In the genomic region with DNA sequence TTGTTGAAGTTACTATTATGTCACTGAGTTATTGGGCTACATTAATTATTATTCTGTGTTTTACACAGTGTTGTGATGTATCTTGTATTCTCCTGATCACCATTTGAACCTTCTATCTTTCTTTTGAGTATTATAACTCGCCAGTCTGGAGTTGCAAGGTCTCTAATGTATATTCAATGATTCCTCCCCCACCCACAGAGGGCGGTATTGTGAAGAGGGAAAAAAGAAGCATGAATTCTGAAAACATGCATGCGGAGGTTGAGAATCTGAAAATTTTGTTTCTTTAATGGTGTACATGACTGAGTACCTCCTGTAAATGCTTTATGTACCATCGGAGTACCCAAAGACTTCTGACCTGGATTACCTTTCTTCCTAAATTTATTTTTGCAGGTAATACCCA, we compare ENCODE assay signal across 13 cellular contexts.
DNase-seq lines count a peak whose midpoint lies in the region; ATAC-seq, FAIRE-seq and TF ChIP-seq lines count a peak whose summit lies in the region.
"Had no signal": no experiment of that assay in that cellular context is flagged by ENCODE, and none has a peak within 500 bp of the region (broad histone marks: within the 10 kb centered on the region; RNA-seq: fewer than 3 reads in every experiment).

No MANE protein-coding gene starts in this region.

- DNase-seq in activated naive CD4-positive, alpha-beta T cell treated with anti-CD3 and anti-CD28 coated beads, Interleukin-2, amount 10 ng/mL, durations not matched to agents 7 days and 5 days: peak; percentile 21
- DNase-seq in activated naive CD4-positive, alpha-beta T cell (lab: John Stamatoyannopoulos, UW): no peak
- peak; percentile 34 for DNase-seq in MM.1S
- no peak for DNase-seq in bronchial epithelial cell (ENCODE audit: low read depth)
- peak; percentile 25 for DNase-seq in small intestine
- no peak for DNase-seq in activated T-cell treated with anti-CD3 and anti-CD28 coated beads for 4 hours
- DNase-seq in immature natural killer cell: no peak
- DNase-seq: lower lobe of right lung; NCI-H146; occipital lobe; Peyer's patch; stimulated activated CD4-positive, alpha-beta T cell treated with anti-CD3 and anti-CD28 coated beads, Interleukin-15, amount 100 ng/mL, for 24 hours had no signal

- no peak overlapping the region for H2AFZ ChIP-seq in MM.1S (ENCODE audit: low read length)

- TF ChIP-seq CTCF in MM.1S (IDR thresholded peaks at IDR 0.05; ENCODE audit: low read length) (peak; percentile 43), bronchial epithelial cell (IDR thresholded peaks at IDR 0.05; ENCODE audit: insufficient read depth, low read length, severe bottlenecking) (peak; percentile 17)

- H3F3A ChIP-seq in MM.1S (ENCODE audit: insufficient read depth, low read length): no peaks in the 10 kb centered on the region

- H3K9ac ChIP-seq in MM.1S (ENCODE audit: low read length): no peak overlapping the region

- no peak for ATAC-seq in GM21381 (IDR thresholded peaks at IDR 0.05; ENCODE audit: unreplicated experiment)
- ATAC-seq: lower lobe of right lung had no signal

- no peaks in the 10 kb centered on the region for H3K9me3 ChIP-seq in MM.1S (replicated peaks; ENCODE audit: insufficient read depth, low read length)
- H3K9me3 ChIP-seq in small intestine (ENCODE audit: control insufficient read depth, low read depth): no peaks in the 10 kb centered on the region
- H3K9me3 ChIP-seq: lower lobe of right lung, Peyer's patch had no signal

- H4K20me1 ChIP-seq in MM.1S (ENCODE audit: insufficient read depth, low read length): no peaks in the 10 kb centered on the region

- no peaks in the 10 kb centered on the region for H3K9me2 ChIP-seq in MM.1S (replicated peaks; ENCODE audit: insufficient read depth, low read length)

- H3K27ac Mint-ChIP-seq in activated naive CD4-positive, alpha-beta T cell treated with anti-CD3 and anti-CD28 coated beads, Interleukin-2, amount 10 ng/mL, durations not matched to agents 7 days and 5 days: no peak overlapping the region
- H3K27ac Mint-ChIP-seq in immature natural killer cell: no peak overlapping the region

- FAIRE-seq in bronchial epithelial cell (lab: Jason Lieb, UNC) (no peak), small intestine (lab: Jason Lieb, UNC) (no peak)

- 69 to 86% (median 77%) methylated on average over 4 of the region's 4 CpGs for WGBS in small intestine, 3 donors

- H3K27ac ChIP-seq in MM.1S (ENCODE audit: low read length): no peak overlapping the region
- H3K27ac ChIP-seq in small intestine (ENCODE audit: low read depth in 1 of 2, low read length in 1 of 2): no peak overlapping the region
- H3K27ac ChIP-seq: lower lobe of right lung, Peyer's patch had no signal

- H3K27me3 ChIP-seq in MM.1S (replicated peaks; ENCODE audit: insufficient read depth, low read length) (no peaks in the 10 kb centered on the region), bronchial epithelial cell (ENCODE audit: control insufficient read depth, insufficient read depth, low read length) (no peaks in the 10 kb centered on the region), small intestine (ENCODE audit: control insufficient read depth in 2 of 2, insufficient read depth in 2 of 2, low read length in 2 of 2) (no peaks in the 10 kb centered on the region)
- H3K27me3 ChIP-seq: Peyer's patch had no signal

- H3K4me1 ChIP-seq in MM.1S (ENCODE audit: low read length) (no peaks in the 10 kb centered on the region), small intestine (ENCODE audit: control insufficient read depth in 2 of 2, insufficient read depth in 1 of 2, low read depth in 1 of 2, low read length in 1 of 2) (no peaks in the 10 kb centered on the region)
- H3K4me1 ChIP-seq: lower lobe of right lung, Peyer's patch had no signal

- H3K4me3 Mint-ChIP-seq in activated naive CD4-positive, alpha-beta T cell treated with anti-CD3 and anti-CD28 coated beads, Interleukin-2, amount 10 ng/mL, durations not matched to agents 7 days and 5 days: no peak overlapping the region
- H3K4me3 Mint-ChIP-seq in immature natural killer cell: no peak overlapping the region

- H3K4me3 ChIP-seq in MM.1S (ENCODE audit: low read length): no peak overlapping the region
- no peak overlapping the region for H3K4me3 ChIP-seq in bronchial epithelial cell (ENCODE audit: low read depth, low read length)
- H3K4me3 ChIP-seq in small intestine (ENCODE audit: low read depth in 1 of 2, low read length in 2 of 2): no peak overlapping the region
- H3K4me3 ChIP-seq: lower lobe of right lung, Peyer's patch had no signal

- no peak overlapping the region for H3K4me2 ChIP-seq in MM.1S (ENCODE audit: low read depth, low read length)

- no peaks in the 10 kb centered on the region for H3K79me2 ChIP-seq in MM.1S (ENCODE audit: low read length)

- no peaks in the 10 kb centered on the region for H3K4me1 Mint-ChIP-seq in activated naive CD4-positive, alpha-beta T cell treated with anti-CD3 and anti-CD28 coated beads, Interleukin-2, amount 10 ng/mL, durations not matched to agents 7 days and 5 days
- H3K4me1 Mint-ChIP-seq in immature natural killer cell: no peaks in the 10 kb centered on the region

- H3K36me3 ChIP-seq in MM.1S (replicated peaks; ENCODE audit: insufficient read depth, low read length) (no peaks in the 10 kb centered on the region), bronchial epithelial cell (ENCODE audit: control insufficient read depth, insufficient read depth, low read length) (no peaks in the 10 kb centered on the region), small intestine (ENCODE audit: control insufficient read depth in 2 of 2, insufficient read depth in 2 of 2, low read length in 2 of 2) (no peaks in the 10 kb centered on the region)
- H3K36me3 ChIP-seq: lower lobe of right lung, Peyer's patch had no signal

- no peaks in the 10 kb centered on the region for H3K9me3 Mint-ChIP-seq in activated naive CD4-positive, alpha-beta T cell treated with anti-CD3 and anti-CD28 coated beads, Interleukin-2, amount 10 ng/mL, durations not matched to agents 7 days and 5 days
- H3K9me3 Mint-ChIP-seq in immature natural killer cell: no peaks in the 10 kb centered on the region

- H3K36me3 Mint-ChIP-seq in activated naive CD4-positive, alpha-beta T cell treated with anti-CD3 and anti-CD28 coated beads, Interleukin-2, amount 10 ng/mL, durations not matched to agents 7 days and 5 days: no peaks in the 10 kb centered on the region
- no peaks in the 10 kb centered on the region for H3K36me3 Mint-ChIP-seq in immature natural killer cell

- H3K27me3 Mint-ChIP-seq in activated naive CD4-positive, alpha-beta T cell treated with anti-CD3 and anti-CD28 coated beads, Interleukin-2, amount 10 ng/mL, durations not matched to agents 7 days and 5 days: no peaks in the 10 kb centered on the region
- no peaks in the 10 kb centered on the region for H3K27me3 Mint-ChIP-seq in immature natural killer cell (ENCODE audit: low read depth in 3 of 3)

- CTCF ChIA-PET in activated naive CD4-positive, alpha-beta T cell treated with anti-CD3 and anti-CD28 coated beads, Interleukin-2, amount 10 ng/mL, durations not matched to agents 7 days and 5 days (lab: Charles Lee): no interaction called here

Comparison
In these comparisons a context has a peak if more than half of its experiments do, and no peak if none do; other contexts are left out.
1. DNase-seq: peak in activated naive CD4-positive, alpha-beta T cell treated with anti-CD3 and anti-CD28 coated beads, Interleukin-2, amount 10 ng/mL, durations not matched to agents 7 days and 5 days (single experiment), MM.1S (single experiment) and small intestine (single experiment); none in activated naive CD4-positive, alpha-beta T cell (0 of 4), bronchial epithelial cell (single experiment), activated T-cell treated with anti-CD3 and anti-CD28 coated beads for 4 hours (single experiment) and immature natural killer cell (0 of 3).